1 cellular context compared by ENCODE assay signal in genomic region chr12:623865-624372, GRCh38.
TF ChIP-seq lines count a peak whose summit lies in the region.

No MANE protein-coding gene starts in this region.

TF ChIP-seq in HepG2, 621 proteins besides CTCF, POLR2A, EP300 and RAD21 (continued from another document):
- TF ChIP-seq, protein P1, sequence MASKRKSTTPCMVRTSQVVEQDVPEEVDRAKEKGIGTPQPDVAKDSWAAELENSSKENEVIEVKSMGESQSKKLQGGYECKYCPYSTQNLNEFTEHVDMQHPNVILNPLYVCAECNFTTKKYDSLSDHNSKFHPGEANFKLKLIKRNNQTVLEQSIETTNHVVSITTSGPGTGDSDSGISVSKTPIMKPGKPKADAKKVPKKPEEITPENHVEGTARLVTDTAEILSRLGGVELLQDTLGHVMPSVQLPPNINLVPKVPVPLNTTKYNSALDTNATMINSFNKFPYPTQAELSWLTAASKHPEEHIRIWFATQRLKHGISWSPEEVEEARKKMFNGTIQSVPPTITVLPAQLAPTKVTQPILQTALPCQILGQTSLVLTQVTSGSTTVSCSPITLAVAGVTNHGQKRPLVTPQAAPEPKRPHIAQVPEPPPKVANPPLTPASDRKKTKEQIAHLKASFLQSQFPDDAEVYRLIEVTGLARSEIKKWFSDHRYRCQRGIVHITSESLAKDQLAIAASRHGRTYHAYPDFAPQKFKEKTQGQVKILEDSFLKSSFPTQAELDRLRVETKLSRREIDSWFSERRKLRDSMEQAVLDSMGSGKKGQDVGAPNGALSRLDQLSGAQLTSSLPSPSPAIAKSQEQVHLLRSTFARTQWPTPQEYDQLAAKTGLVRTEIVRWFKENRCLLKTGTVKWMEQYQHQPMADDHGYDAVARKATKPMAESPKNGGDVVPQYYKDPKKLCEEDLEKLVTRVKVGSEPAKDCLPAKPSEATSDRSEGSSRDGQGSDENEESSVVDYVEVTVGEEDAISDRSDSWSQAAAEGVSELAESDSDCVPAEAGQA (IDR thresholded peaks at IDR 0.05; ENCODE audit: low read depth), result no peak
- TF ChIP-seq, protein P1 (CRISPR knock-in tag; IDR thresholded peaks at IDR 0.05; ENCODE audit: borderline replicate concordance), result no peak
- TF ChIP-seq SAFB2 (CRISPR knock-in tag; IDR thresholded peaks at IDR 0.05; ENCODE audit: borderline replicate concordance, low read depth) (no peak), RARG (CRISPR knock-in tag; IDR thresholded peaks at IDR 0.05; ENCODE audit: low read depth) (no peak)
TF ChIP-seq in HepG2: peak in this region for 15.
